ENCODE assay signal across 1 cellular context in genomic region chr4:7741946-7742806, GRCh38.
TF ChIP-seq lines count a peak whose summit lies in the region.

No MANE protein-coding gene starts in this region.

TF ChIP-seq in H1, 55 proteins besides CTCF, POLR2A, EP300 and RAD21 (continued from another document):
- TF ChIP-seq, protein P1, sequence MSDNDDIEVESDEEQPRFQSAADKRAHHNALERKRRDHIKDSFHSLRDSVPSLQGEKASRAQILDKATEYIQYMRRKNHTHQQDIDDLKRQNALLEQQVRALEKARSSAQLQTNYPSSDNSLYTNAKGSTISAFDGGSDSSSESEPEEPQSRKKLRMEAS (IDR thresholded peaks at IDR 0.05) = no peak
- no peak for TF ChIP-seq SP2 (IDR thresholded peaks at IDR 0.05; ENCODE audit: low read length)
- TF ChIP-seq SUZ12 (IDR thresholded peaks at IDR 0.05; ENCODE audit: low read length) = no peak
- TF ChIP-seq TAF1 (IDR thresholded peaks at IDR 0.05; ENCODE audit: low read depth, low read length) = no peak
- no peak for TF ChIP-seq SRF (IDR thresholded peaks at IDR 0.05; ENCODE audit: low read depth, low read length)
- TF ChIP-seq FOSL1 (IDR thresholded peaks at IDR 0.05; ENCODE audit: insufficient read depth, low read depth, low read length) = no peak
- no peak for TF ChIP-seq SP1 (IDR thresholded peaks at IDR 0.05; ENCODE audit: low read depth, low read length)
- no peak for TF ChIP-seq USF2 (IDR thresholded peaks at IDR 0.05; ENCODE audit: low read length)
